ENCODE assay signal across 23 cellular contexts in the genomic region with DNA sequence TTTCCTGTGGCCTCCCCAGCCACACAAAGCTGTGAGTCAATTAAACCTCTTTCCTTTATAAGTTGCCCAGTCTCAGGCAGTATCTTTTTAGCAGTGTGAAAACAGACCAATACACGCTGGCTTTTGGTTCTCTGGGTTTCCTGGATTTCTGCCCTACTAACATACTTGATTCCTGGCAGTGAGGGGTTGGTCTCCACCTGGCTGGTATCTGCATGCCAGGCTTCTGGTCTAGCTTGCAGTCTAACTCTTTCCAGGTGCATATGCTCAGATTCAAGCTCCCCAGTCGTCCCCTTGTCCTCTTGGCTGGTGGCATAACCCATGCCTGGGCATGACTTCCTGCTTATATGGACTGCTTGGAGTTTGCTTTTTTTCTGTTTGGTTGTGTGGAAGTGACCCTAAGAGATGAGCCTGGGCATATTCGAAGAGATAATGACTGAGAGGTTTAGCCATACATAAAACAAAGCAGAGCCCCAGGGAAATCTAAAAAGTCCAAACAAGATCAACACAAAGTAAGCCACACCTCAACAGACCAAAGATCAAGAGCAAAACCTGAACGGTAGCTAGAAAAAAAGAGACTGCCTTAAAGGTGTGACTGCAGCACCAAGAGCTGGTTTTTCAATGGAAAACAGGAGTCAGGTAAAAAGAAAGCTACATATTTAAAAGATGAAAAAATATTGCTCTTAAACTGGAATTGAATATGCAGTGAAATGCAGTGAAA.
DNase-seq lines count a peak whose midpoint lies in the region; ATAC-seq and TF ChIP-seq lines count a peak whose summit lies in the region.
"Had no signal": no experiment of that assay in that cellular context is flagged by ENCODE, and none has a peak within 500 bp of the region (broad histone marks: within the 10 kb centered on the region; RNA-seq: fewer than 3 reads in every experiment).

No MANE protein-coding gene starts in this region.

- H3K9me3 ChIP-seq in colonic mucosa (no peaks in the 10 kb centered on the region), mucosa of descending colon (no peaks in the 10 kb centered on the region), endodermal cell (ENCODE audit: control insufficient read depth, low read length) (no peaks in the 10 kb centered on the region)
- H3K9me3 ChIP-seq: BLaER1, Caco-2, HAP-1, Peyer's patch had no signal

- peak overlapping the region; percentile 18 for H3K27ac ChIP-seq in colonic mucosa
- H3K27ac ChIP-seq in endodermal cell (ENCODE audit: low read depth, low read length): no peak overlapping the region
- H3K27ac ChIP-seq: BLaER1, HL-60, Peyer's patch had no signal

- H3K27me3 ChIP-seq in colonic mucosa (no peaks in the 10 kb centered on the region), endodermal cell (ENCODE audit: control insufficient read depth, insufficient read depth, low read length, poor library complexity, severe bottlenecking) (no peaks in the 10 kb centered on the region)
- H3K27me3 ChIP-seq: BLaER1, Peyer's patch had no signal

- no peak overlapping the region for H3K4me3 Mint-ChIP-seq in endodermal cell
- H3K4me3 Mint-ChIP-seq: CD4-positive, alpha-beta memory T cell had no signal

- no peaks in the 10 kb centered on the region for H3K27me3 Mint-ChIP-seq in endodermal cell (ENCODE audit: insufficient read depth)
- H3K27me3 Mint-ChIP-seq: CD4-positive, alpha-beta memory T cell had no signal

- no peak overlapping the region for H3K9ac ChIP-seq in colonic mucosa (ENCODE audit: low read depth in 2 of 2, low read length in 2 of 2)
- no peak overlapping the region for H3K9ac ChIP-seq in endodermal cell (ENCODE audit: extremely low read depth, low read length, poor library complexity, severe bottlenecking)
- H3K9ac ChIP-seq: BLaER1, GM23248 had no signal

- intact Hi-C loops in colonic mucosa (cut with DNase I): no loop called here
- intact Hi-C loops in mucosa of descending colon (cut with DNase I, micrococcal nuclease): no loop called here

- H3K9me3 Mint-ChIP-seq in endodermal cell: peaks cover 6% of the 10 kb centered on the region

- WGBS in endodermal cell (ENCODE audit: insufficient coverage in 1 of 2, insufficient read length in 1 of 2), 2 experiments: 86 to 94% methylated on average over 1 to 3 of the region's 4 CpGs

- no peak overlapping the region for H3K27ac Mint-ChIP-seq in endodermal cell
- H3K27ac Mint-ChIP-seq: CD4-positive, alpha-beta memory T cell had no signal

- no peak overlapping the region for H3K4me3 ChIP-seq in colonic mucosa
- no peak overlapping the region for H3K4me3 ChIP-seq in mucosa of descending colon
- H3K4me3 ChIP-seq in endodermal cell (ENCODE audit: low read length): no peak overlapping the region
- H3K4me3 ChIP-seq: BLaER1, GM23248, HAP-1, Peyer's patch had no signal

- H3K4me1 ChIP-seq in colonic mucosa (no peaks in the 10 kb centered on the region), mucosa of descending colon (ENCODE audit: low read depth) (no peaks in the 10 kb centered on the region), endodermal cell (ENCODE audit: control insufficient read depth, insufficient read depth, low read length) (no peaks in the 10 kb centered on the region)
- H3K4me1 ChIP-seq: BLaER1, Caco-2, HAP-1, Peyer's patch had no signal

- H3K36me3 Mint-ChIP-seq in endodermal cell (ENCODE audit: low read depth): peaks cover 26% of the 10 kb centered on the region

- TF ChIP-seq CTCF in colonic mucosa (IDR thresholded peaks at IDR 0.05): no peak
- no peak for TF ChIP-seq CTCF in mucosa of descending colon (IDR thresholded peaks at IDR 0.05)
- TF ChIP-seq CTCF in endodermal cell (conservative IDR thresholded peaks at IDR 0.05): no peak

- DNase-seq in NCI-H69 (lab: John Stamatoyannopoulos, UW) (peak; percentile 3), colonic mucosa (no peak), mucosa of descending colon (no peak), RPMI8226 (no peak), endodermal cell (no peak), OCI-M1 (lab: John Stamatoyannopoulos, UW) (no peak), NCI-H128 (lab: John Stamatoyannopoulos, UW; ENCODE audit: unreplicated experiment) (no peak)
- DNase-seq: Caco-2; CD4-positive, alpha-beta memory T cell; DMS 273 treated with DMSO at 0.1 percent for 48 hours; DMS79 treated with DMSO at 0.1 percent for 48 hours; GM23248; KG1; NCI-H1092 treated with DMSO at 0.1 percent for 48 hours; NCI-H146; NCI-H2029; NCI-H226; NCI-H510A treated with DMSO at 0.1 percent for 48 hours; NCI-H82; Peyer's patch had no signal

- H3K36me3 ChIP-seq in colonic mucosa (no peaks in the 10 kb centered on the region), mucosa of descending colon (ENCODE audit: low read depth) (no peaks in the 10 kb centered on the region), endodermal cell (ENCODE audit: control insufficient read depth, insufficient read depth, low read length) (peaks cover 6% of the 10 kb centered on the region)
- H3K36me3 ChIP-seq: HAP-1, Peyer's patch had no signal

- H3K4me1 Mint-ChIP-seq in endodermal cell: peaks cover 15% of the 10 kb centered on the region

- ATAC-seq in mucosa of descending colon: peak; percentile 71
